ENCODE assay signal across 1 cellular context in genomic region chr6:18920701-18921100, GRCh38.
TF ChIP-seq lines count a peak whose summit lies in the region.

No MANE protein-coding gene starts in this region.

TF ChIP-seq in GM23338, 12 proteins besides CTCF, POLR2A, EP300 and RAD21 (continued from another document):
- TF ChIP-seq, protein P1, sequence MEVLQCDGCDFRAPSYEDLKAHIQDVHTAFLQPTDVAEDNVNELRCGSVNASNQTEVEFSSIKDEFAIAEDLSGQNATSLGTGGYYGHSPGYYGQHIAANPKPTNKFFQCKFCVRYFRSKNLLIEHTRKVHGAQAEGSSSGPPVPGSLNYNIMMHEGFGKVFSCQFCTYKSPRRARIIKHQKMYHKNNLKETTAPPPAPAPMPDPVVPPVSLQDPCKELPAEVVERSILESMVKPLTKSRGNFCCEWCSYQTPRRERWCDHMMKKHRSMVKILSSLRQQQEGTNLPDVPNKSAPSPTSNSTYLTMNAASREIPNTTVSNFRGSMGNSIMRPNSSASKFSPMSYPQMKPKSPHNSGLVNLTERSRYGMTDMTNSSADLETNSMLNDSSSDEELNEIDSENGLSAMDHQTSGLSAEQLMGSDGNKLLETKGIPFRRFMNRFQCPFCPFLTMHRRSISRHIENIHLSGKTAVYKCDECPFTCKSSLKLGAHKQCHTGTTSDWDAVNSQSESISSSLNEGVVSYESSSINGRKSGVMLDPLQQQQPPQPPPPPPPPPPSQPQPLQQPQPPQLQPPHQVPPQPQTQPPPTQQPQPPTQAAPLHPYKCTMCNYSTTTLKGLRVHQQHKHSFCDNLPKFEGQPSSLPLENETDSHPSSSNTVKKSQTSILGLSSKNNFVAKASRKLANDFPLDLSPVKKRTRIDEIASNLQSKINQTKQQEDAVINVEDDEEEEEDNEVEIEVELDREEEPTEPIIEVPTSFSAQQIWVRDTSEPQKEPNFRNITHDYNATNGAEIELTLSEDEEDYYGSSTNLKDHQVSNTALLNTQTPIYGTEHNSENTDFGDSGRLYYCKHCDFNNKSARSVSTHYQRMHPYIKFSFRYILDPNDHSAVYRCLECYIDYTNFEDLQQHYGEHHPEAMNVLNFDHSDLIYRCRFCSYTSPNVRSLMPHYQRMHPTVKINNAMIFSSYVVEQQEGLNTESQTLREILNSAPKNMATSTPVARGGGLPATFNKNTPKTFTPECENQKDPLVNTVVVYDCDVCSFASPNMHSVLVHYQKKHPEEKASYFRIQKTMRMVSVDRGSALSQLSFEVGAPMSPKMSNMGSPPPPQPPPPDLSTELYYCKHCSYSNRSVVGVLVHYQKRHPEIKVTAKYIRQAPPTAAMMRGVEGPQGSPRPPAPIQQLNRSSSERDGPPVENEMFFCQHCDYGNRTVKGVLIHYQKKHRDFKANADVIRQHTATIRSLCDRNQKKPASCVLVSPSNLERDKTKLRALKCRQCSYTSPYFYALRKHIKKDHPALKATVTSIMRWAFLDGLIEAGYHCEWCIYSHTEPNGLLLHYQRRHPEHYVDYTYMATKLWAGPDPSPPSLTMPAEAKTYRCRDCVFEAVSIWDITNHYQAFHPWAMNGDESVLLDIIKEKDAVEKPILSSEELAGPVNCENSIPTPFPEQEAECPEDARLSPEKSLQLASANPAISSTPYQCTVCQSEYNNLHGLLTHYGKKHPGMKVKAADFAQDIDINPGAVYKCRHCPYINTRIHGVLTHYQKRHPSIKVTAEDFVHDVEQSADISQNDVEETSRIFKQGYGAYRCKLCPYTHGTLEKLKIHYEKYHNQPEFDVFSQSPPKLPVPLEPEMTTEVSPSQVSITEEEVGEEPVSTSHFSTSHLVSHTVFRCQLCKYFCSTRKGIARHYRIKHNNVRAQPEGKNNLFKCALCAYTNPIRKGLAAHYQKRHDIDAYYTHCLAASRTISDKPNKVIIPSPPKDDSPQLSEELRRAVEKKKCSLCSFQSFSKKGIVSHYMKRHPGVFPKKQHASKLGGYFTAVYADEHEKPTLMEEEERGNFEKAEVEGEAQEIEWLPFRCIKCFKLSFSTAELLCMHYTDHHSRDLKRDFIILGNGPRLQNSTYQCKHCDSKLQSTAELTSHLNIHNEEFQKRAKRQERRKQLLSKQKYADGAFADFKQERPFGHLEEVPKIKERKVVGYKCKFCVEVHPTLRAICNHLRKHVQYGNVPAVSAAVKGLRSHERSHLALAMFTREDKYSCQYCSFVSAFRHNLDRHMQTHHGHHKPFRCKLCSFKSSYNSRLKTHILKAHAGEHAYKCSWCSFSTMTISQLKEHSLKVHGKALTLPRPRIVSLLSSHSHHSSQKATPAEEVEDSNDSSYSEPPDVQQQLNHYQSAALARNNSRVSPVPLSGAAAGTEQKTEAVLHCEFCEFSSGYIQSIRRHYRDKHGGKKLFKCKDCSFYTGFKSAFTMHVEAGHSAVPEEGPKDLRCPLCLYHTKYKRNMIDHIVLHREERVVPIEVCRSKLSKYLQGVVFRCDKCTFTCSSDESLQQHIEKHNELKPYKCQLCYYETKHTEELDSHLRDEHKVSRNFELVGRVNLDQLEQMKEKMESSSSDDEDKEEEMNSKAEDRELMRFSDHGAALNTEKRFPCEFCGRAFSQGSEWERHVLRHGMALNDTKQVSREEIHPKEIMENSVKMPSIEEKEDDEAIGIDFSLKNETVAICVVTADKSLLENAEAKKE (CRISPR knock-in tag; IDR thresholded peaks at IDR 0.05): no peak
- TF ChIP-seq REST (IDR thresholded peaks at IDR 0.05; ENCODE audit: unreplicated experiment): no peak
